In genomic region chr17:3879181-3879580, GRCh38 we compare ENCODE assay signal across 11 cellular contexts. TPM values are rescaled to one million over a fixed set of nuclear protein-coding genes. Genes with fewer than 3 reads are reported as not detected.
DNase-seq lines count a peak whose midpoint lies in the region; ATAC-seq and TF ChIP-seq lines count a peak whose summit lies in the region.
"Had no signal": no experiment of that assay in that cellular context is flagged by ENCODE, and none has a peak within 500 bp of the region (broad histone marks: within the 10 kb centered on the region; RNA-seq: fewer than 3 reads in every experiment).

No MANE protein-coding gene starts in this region.

- H3K4me3 ChIP-seq in cardiac fibroblast (replicated peaks in 1 of 2; ENCODE audit: low read depth in 2 of 2, low read length in 2 of 2) (no peak overlapping the region), Caco-2 (ENCODE audit: low read depth, low read length) (no peak overlapping the region)
- H3K4me3 ChIP-seq: transverse colon had no signal

- ATAC-seq in left colon, result peak; percentile 40
- no peak for ATAC-seq in activated naive CD8-positive, alpha-beta T cell treated with anti-CD3 and anti-CD28 coated beads, Interleukin-2, amount 50 U/mL, for 24 hours
- ATAC-seq in GM21447 (IDR thresholded peaks at IDR 0.05; ENCODE audit: unreplicated experiment), result no peak

- no peaks in the 10 kb centered on the region for H3K4me1 Mint-ChIP-seq in activated naive CD8-positive, alpha-beta T cell treated with anti-CD3 and anti-CD28 coated beads, Interleukin-2, amount 50 U/mL, for 24 hours
- no peaks in the 10 kb centered on the region for H3K4me1 Mint-ChIP-seq in Caco-2 (ENCODE audit: low read depth, unreplicated experiment)

- TF ChIP-seq CTCF in cardiac fibroblast (IDR thresholded peaks at IDR 0.05; ENCODE audit: low read depth, low read length), result no peak
- TF ChIP-seq CTCF in Caco-2 (IDR thresholded peaks at IDR 0.05; ENCODE audit: insufficient read depth in 1 of 2, low read depth in 1 of 2, low read length in 1 of 2, severe bottlenecking in 1 of 2, unreplicated experiment in 1 of 2), result no peak

- no peaks in the 10 kb centered on the region for H3K36me3 ChIP-seq in Caco-2 (ENCODE audit: control insufficient read depth, insufficient read depth, low read length)
- H3K36me3 ChIP-seq: transverse colon had no signal

- intact Hi-C loops in left colon (cut with DNase I, micrococcal nuclease), result loop anchor here in 1 of 2 donors (10.0 kb wide), 1 partner anchor 516 kb away; no protein-coding TSS in a partner anchor
- intact Hi-C loops in Caco-2 (cut with micrococcal nuclease; ENCODE audit: unreplicated experiment), result no loop called here

- no TSS peak for BruUV-seq in Caco-2 (replicated peaks; lab: Mats Ljungman, UMichigan)

- no peak overlapping the region for H3K4me3 Mint-ChIP-seq in activated naive CD8-positive, alpha-beta T cell treated with anti-CD3 and anti-CD28 coated beads, Interleukin-2, amount 50 U/mL, for 24 hours
- H3K4me3 Mint-ChIP-seq in Caco-2 (ENCODE audit: unreplicated experiment), result no peak overlapping the region

- no peaks in the 10 kb centered on the region for H3K4me1 ChIP-seq in Caco-2

- peaks cover 7% of the 10 kb centered on the region for H3K36me3 Mint-ChIP-seq in activated naive CD8-positive, alpha-beta T cell treated with anti-CD3 and anti-CD28 coated beads, Interleukin-2, amount 50 U/mL, for 24 hours (ENCODE audit: low read depth)
- no peaks in the 10 kb centered on the region for H3K36me3 Mint-ChIP-seq in Caco-2 (ENCODE audit: insufficient read depth, unreplicated experiment)

- POLR2A ChIA-PET in Caco-2 (lab: Charles Lee), result no interaction called here

- H3K27me3 Mint-ChIP-seq in activated naive CD8-positive, alpha-beta T cell treated with anti-CD3 and anti-CD28 coated beads, Interleukin-2, amount 50 U/mL, for 24 hours, result no peaks in the 10 kb centered on the region
- H3K27me3 Mint-ChIP-seq in Caco-2 (ENCODE audit: insufficient read depth, unreplicated experiment), result no peaks in the 10 kb centered on the region

- no peaks in the 10 kb centered on the region for H3K27me3 ChIP-seq in Caco-2 (replicated peaks; ENCODE audit: control insufficient read depth, insufficient read depth, low read length)
- H3K27me3 ChIP-seq: transverse colon had no signal

- DNase-seq in COLO668 (lab: John Stamatoyannopoulos, UW; ENCODE audit: unreplicated experiment) (peak; percentile 3), NCI-H2171 (lab: John Stamatoyannopoulos, UW) (peak; percentile 80), cardiac fibroblast (ENCODE audit: low read depth in 2 of 2) (peak; percentile 57 to 68), left colon (no peak), Caco-2 (no peak)
- no peak for DNase-seq in activated naive CD8-positive, alpha-beta T cell treated with anti-CD3 and anti-CD28 coated beads, Interleukin-2, amount 50 U/mL, for 24 hours
- DNase-seq in activated CD8-positive, alpha-beta memory T cell treated with anti-CD3 and anti-CD28 coated beads, Interleukin-2, amount 50 U/mL, for 48 hours, result no peak
- DNase-seq: stimulated activated CD4-positive, alpha-beta T cell treated with anti-CD3 and anti-CD28 coated beads, Interleukin-12 subunit alpha, Interleukin-12 subunit beta, amount 100 ng/mL, for 4 hours; T1000; transverse colon had no signal

- CTCF ChIA-PET in Caco-2 (lab: Charles Lee), result no interaction called here

- H3K9me3 ChIP-seq in Caco-2, result no peaks in the 10 kb centered on the region
- H3K9me3 ChIP-seq: transverse colon had no signal

- no peaks in the 10 kb centered on the region for H3K9me3 Mint-ChIP-seq in activated naive CD8-positive, alpha-beta T cell treated with anti-CD3 and anti-CD28 coated beads, Interleukin-2, amount 50 U/mL, for 24 hours
- H3K9me3 Mint-ChIP-seq in Caco-2 (ENCODE audit: unreplicated experiment), result no peaks in the 10 kb centered on the region

- H3K27ac Mint-ChIP-seq in activated naive CD8-positive, alpha-beta T cell treated with anti-CD3 and anti-CD28 coated beads, Interleukin-2, amount 50 U/mL, for 24 hours, result no peak overlapping the region
- H3K27ac Mint-ChIP-seq in Caco-2 (ENCODE audit: unreplicated experiment), result no peak overlapping the region

RNA-seq across cellular contexts. Expression of gene CAMKK1, which starts 13.7 kb away (rescaled TPM):
- total RNA-seq in left colon (1 to 10 TPM; 5.0 to 6.3 TPM), Caco-2 (2022) (1.4 and 1.9 TPM in 2 replicates)

RNA-seq across cellular contexts. Expression of gene NCBP3, which starts 33.1 kb away (rescaled TPM):
- total RNA-seq in left colon (10 to 100 TPM; 35.9 to 42.5 TPM), Caco-2 (2022) (28.4 and 32.8 TPM in 2 replicates)

RNA-seq across cellular contexts. Expression of gene P2RX1, which starts 37.1 kb away (rescaled TPM):
- total RNA-seq in left colon (1 to 10 TPM; 2.8 to 5.9 TPM), Caco-2 (2022) (0.23 TPM in 1 of 2 replicates, not detected in the other)

Comparison
In these comparisons a context has a peak if more than half of its experiments do, and no peak if none do; other contexts are left out.
1. DNase-seq: peak in COLO668 (single experiment), NCI-H2171 (single experiment) and cardiac fibroblast (2 of 2); none in left colon (0 of 2), activated naive CD8-positive, alpha-beta T cell treated with anti-CD3 and anti-CD28 coated beads, Interleukin-2, amount 50 U/mL, for 24 hours (single experiment), activated CD8-positive, alpha-beta memory T cell treated with anti-CD3 and anti-CD28 coated beads, Interleukin-2, amount 50 U/mL, for 48 hours (single experiment) and Caco-2 (0 of 2).